Comparison of ENCODE assay signal across 1 cellular context in genomic region chr18:32803571-32803970, GRCh38.
TF ChIP-seq lines count a peak whose summit lies in the region.

No MANE protein-coding gene starts in this region.

TF ChIP-seq in HepG2, 621 proteins besides CTCF, POLR2A, EP300 and RAD21 (continued from another document and continues in another):
- TF ChIP-seq JUN (CRISPR knock-in tag; IDR thresholded peaks at IDR 0.05), result peak; percentile 98
- TF ChIP-seq ZNF777 (CRISPR knock-in tag; IDR thresholded peaks at IDR 0.05), result no peak
- no peak for TF ChIP-seq HMGXB3 (CRISPR knock-in tag; IDR thresholded peaks at IDR 0.05; ENCODE audit: borderline replicate concordance)
- 0 out of 2 replicates have a peak, but pooled peaks have one; percentile 38 for TF ChIP-seq THYN1 (CRISPR knock-in tag; IDR thresholded peaks at IDR 0.05; ENCODE audit: borderline replicate concordance, low read depth)
- TF ChIP-seq HIC2 (CRISPR knock-in tag; IDR thresholded peaks at IDR 0.05; ENCODE audit: low read depth), result no peak
- TF ChIP-seq PHB2 (IDR thresholded peaks at IDR 0.05; ENCODE audit: partially characterized antibody), result no peak
- no peak for TF ChIP-seq SNRNP70 (IDR thresholded peaks at IDR 0.05; ENCODE audit: low read depth, low read length)
- TF ChIP-seq STAG1 (CRISPR knock-in tag; IDR thresholded peaks at IDR 0.05), result peak; percentile 27; the same call in 1 of the 2 replicates
- TF ChIP-seq TBX3 (IDR thresholded peaks at IDR 0.05; ENCODE audit: borderline replicate concordance), result no peak
- TF ChIP-seq UBTF (CRISPR knock-in tag; IDR thresholded peaks at IDR 0.05), result 0 out of 2 replicates have a peak, but pooled peaks have one; percentile 33
- TF ChIP-seq ATAD3A (CRISPR knock-in tag; IDR thresholded peaks at IDR 0.05), result no peak
- no peak for TF ChIP-seq POLR2AphosphoS2 (IDR thresholded peaks at IDR 0.05; ENCODE audit: low read depth, low read length)
- no peak for TF ChIP-seq NR1H2 (CRISPR knock-in tag; IDR thresholded peaks at IDR 0.05; ENCODE audit: borderline replicate concordance, low read depth)
- peak; percentile 44; the same call in 1 of the 2 replicates for TF ChIP-seq AHR (CRISPR knock-in tag; IDR thresholded peaks at IDR 0.05)
- no peak for TF ChIP-seq ASH2L (IDR thresholded peaks at IDR 0.05; ENCODE audit: insufficient read length, low read depth, low read length)
- no peak for TF ChIP-seq YEATS2 (CRISPR knock-in tag; IDR thresholded peaks at IDR 0.05; ENCODE audit: borderline replicate concordance)
- peak; percentile 86 for TF ChIP-seq ZNF362 (CRISPR knock-in tag; IDR thresholded peaks at IDR 0.05; ENCODE audit: borderline replicate concordance)
- TF ChIP-seq ATF7-NPFF (CRISPR knock-in tag; IDR thresholded peaks at IDR 0.05; ENCODE audit: low read depth), result no peak
- TF ChIP-seq MBD4 (IDR thresholded peaks at IDR 0.05; ENCODE audit: borderline replicate concordance, low read length), result no peak
- no peak for TF ChIP-seq ZBTB49 (CRISPR knock-in tag; IDR thresholded peaks at IDR 0.05; ENCODE audit: borderline replicate concordance)
- no peak for TF ChIP-seq ZMAT3 (CRISPR knock-in tag; conservative IDR thresholded peaks at IDR 0.05)
- no peak for TF ChIP-seq ZNF883 (CRISPR knock-in tag; IDR thresholded peaks at IDR 0.05; ENCODE audit: not compliant biosample characterization)
- peak; percentile 71 for TF ChIP-seq MLX (CRISPR knock-in tag; IDR thresholded peaks at IDR 0.05)
- no peak; the same call in 1 of the 2 replicates for TF ChIP-seq SMAD3 (CRISPR knock-in tag; IDR thresholded peaks at IDR 0.05)
- peak; percentile 99 for TF ChIP-seq NCOA2 (CRISPR knock-in tag; IDR thresholded peaks at IDR 0.05)
- peak; percentile 92 for TF ChIP-seq GATAD2A (CRISPR knock-in tag; IDR thresholded peaks at IDR 0.05)
- TF ChIP-seq ATF2 (CRISPR knock-in tag; IDR thresholded peaks at IDR 0.05), result peak; percentile 97
- no peak for TF ChIP-seq PRPF4 (IDR thresholded peaks at IDR 0.05; ENCODE audit: low read depth, low read length, poor library complexity, severe bottlenecking)
- no peak for TF ChIP-seq ETS1 (CRISPR knock-in tag; IDR thresholded peaks at IDR 0.05)
- no peak for TF ChIP-seq ZNF567 (CRISPR knock-in tag; IDR thresholded peaks at IDR 0.05; ENCODE audit: borderline replicate concordance)
- no peak for TF ChIP-seq FLYWCH1 (CRISPR knock-in tag; IDR thresholded peaks at IDR 0.05)
- no peak for TF ChIP-seq E2F1 (CRISPR knock-in tag; IDR thresholded peaks at IDR 0.05)
- TF ChIP-seq ZBTB26 (CRISPR knock-in tag; IDR thresholded peaks at IDR 0.05; ENCODE audit: borderline replicate concordance), result peak; percentile 74; the same call in 1 of the 2 replicates
- TF ChIP-seq PHF20 (CRISPR knock-in tag; IDR thresholded peaks at IDR 0.05), result no peak
- TF ChIP-seq DMTF1 (CRISPR knock-in tag; IDR thresholded peaks at IDR 0.05), result no peak
- peak; percentile 73 for TF ChIP-seq POLR2AphosphoS5 (IDR thresholded peaks at IDR 0.05; ENCODE audit: low read depth, low read length)
- peak; percentile 75 for TF ChIP-seq IRF2 (CRISPR knock-in tag; IDR thresholded peaks at IDR 0.05)
